In the genomic region with DNA sequence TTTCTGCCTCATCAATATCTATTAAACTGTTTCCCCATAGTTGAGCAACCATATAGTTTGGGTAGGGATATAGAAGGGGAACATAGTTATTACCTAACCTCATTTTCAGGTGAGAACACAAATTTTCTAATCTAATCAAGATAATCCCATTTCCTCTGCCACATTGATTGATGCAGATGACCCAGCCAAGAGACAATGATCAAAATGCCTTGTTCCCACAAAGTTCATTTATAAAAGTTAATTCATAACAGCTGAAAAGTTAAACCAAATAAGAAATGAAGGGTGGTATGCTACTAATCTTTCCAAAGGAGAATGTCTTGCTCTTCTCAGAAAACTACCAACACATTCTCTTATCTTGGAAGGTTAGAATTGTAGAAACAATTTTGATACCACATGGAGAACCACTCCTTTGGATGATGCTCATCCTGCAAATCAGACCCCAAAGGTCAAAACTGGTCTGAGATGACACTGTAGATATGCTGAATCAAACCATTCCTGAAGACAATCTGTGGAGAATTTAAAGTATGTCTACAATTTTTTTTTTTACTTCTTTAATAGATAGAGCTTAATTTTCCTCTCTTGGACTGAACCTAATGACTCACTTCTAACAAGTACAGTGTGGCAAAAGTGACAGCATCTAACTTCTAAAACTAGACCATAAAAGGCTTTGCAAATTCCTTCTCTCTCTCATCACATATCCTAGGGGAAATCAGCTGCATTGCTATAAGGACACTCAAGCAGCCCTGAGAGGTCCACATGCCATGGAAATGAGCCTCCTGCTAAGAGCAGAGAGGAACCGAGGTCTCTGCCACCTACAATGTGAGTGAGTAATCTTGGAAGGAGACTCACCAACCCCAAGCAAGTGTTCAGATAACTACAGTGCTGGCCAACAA, we compare ENCODE assay signal across 15 cellular contexts.
A peak's percentile ranks its signal among the peaks of the same experiment; 100 is the strongest.
DNase-seq lines count a peak whose midpoint lies in the region; ATAC-seq and TF ChIP-seq lines count a peak whose summit lies in the region.
"Had no signal": no experiment of that assay in that cellular context is flagged by ENCODE, and none has a peak within 500 bp of the region (broad histone marks: within the 10 kb centered on the region; RNA-seq: fewer than 3 reads in every experiment).

No MANE protein-coding gene starts in this region.

- H3K27me3 ChIP-seq in BJ (ENCODE audit: control insufficient read depth, insufficient read depth, low read length) (no peaks in the 10 kb centered on the region), PC-9 (ENCODE audit: insufficient read depth, low read depth) (no peaks in the 10 kb centered on the region)

- no peaks in the 10 kb centered on the region for H3K36me3 ChIP-seq in BJ (ENCODE audit: control insufficient read depth, insufficient read depth, low read length)
- no peaks in the 10 kb centered on the region for H3K36me3 ChIP-seq in PC-9 (ENCODE audit: low read depth)

- no peaks in the 10 kb centered on the region for H3K4me1 Mint-ChIP-seq in CD14-positive monocyte
- H3K4me1 Mint-ChIP-seq: neural crest cell had no signal

- H3K4me2 ChIP-seq in PC-9, result peak overlapping the region; percentile 25; the same call in 1 of the 2 replicates

- no peaks in the 10 kb centered on the region for H3K79me2 ChIP-seq in PC-9 (ENCODE audit: low read depth)

- no peak for ATAC-seq in HG03439 (IDR thresholded peaks at IDR 0.05; ENCODE audit: unreplicated experiment)
- ATAC-seq: activated CD4-positive, CD25-positive, alpha-beta regulatory T cell treated with anti-CD3 and anti-CD28 coated beads, Interleukin-2, amount 50 U/mL, for 24 hours had no signal

- no TSS peak for BruUV-seq in PC-9 (replicated peaks; lab: Mats Ljungman, UMichigan)

- no peak overlapping the region for H3K4me3 Mint-ChIP-seq in CD14-positive monocyte
- H3K4me3 Mint-ChIP-seq: activated T-cell treated with anti-CD3 and anti-CD28 coated beads, Interleukin-2, amount 50 U/mL, for 24 hours; neural crest cell had no signal

- CTCF ChIA-PET in BJ (lab: Yijun Ruan, JAX) (no interaction called here), PC-9 (lab: Charles Lee) (no interaction called here)

- DNase-seq in BJ (ENCODE audit: low read depth) (peak; percentile 92), PC-9 (peak; percentile 45 to 83), epithelial cell of esophagus (ENCODE audit: low read depth) (peak; percentile 66), non-pigmented ciliary epithelial cell (ENCODE audit: low read depth) (peak; percentile 96), CD14-positive monocyte (ENCODE audit: low spot score) (no peak), NCI-H1092 (lab: John Stamatoyannopoulos, UW) (no peak)
- no peak for DNase-seq in activated CD8-positive, alpha-beta memory T cell treated with anti-CD3 and anti-CD28 coated beads for 24 hours
- DNase-seq: activated T-cell treated with anti-CD3 and anti-CD28 coated beads, Interleukin-2, amount 50 U/mL, for 24 hours; aorta; COR-L47; GOT3; NCI-H1694 treated with DMSO at 0.1 percent for 48 hours had no signal

- no peaks in the 10 kb centered on the region for H3K9me2 ChIP-seq in PC-9 (ENCODE audit: insufficient read depth)

- H3K27ac ChIP-seq in PC-9, result peak overlapping the region; percentile 77

- POLR2A ChIA-PET in BJ (lab: Charles Lee) (interaction anchor here (0.6 kb wide), 1 partner anchor 112 kb away, joined by 4 read pairs; no protein-coding TSS in a partner anchor), PC-9 (lab: Charles Lee; ENCODE audit: unreplicated experiment) (interaction anchor here (0.6 kb wide), 1 partner anchor 338 kb away, joined by 3 read pairs; no protein-coding TSS in a partner anchor)

- H3K4me3 ChIP-seq in BJ (ENCODE audit: low read depth, low read length) (no peak overlapping the region), PC-9 (no peak overlapping the region), epithelial cell of esophagus (ENCODE audit: low read length) (no peak overlapping the region)

- no peak for TF ChIP-seq CTCF in BJ (IDR thresholded peaks at IDR 0.05; ENCODE audit: insufficient read depth, low read depth, low read length)
- TF ChIP-seq CTCF in PC-9 (conservative IDR thresholded peaks at IDR 0.05), result no peak
- no peak for TF ChIP-seq CTCF in epithelial cell of esophagus (IDR thresholded peaks at IDR 0.05; ENCODE audit: insufficient read depth, low read depth, low read length, missing control alignments)
- no peak for TF ChIP-seq CTCF in CD14-positive monocyte (IDR thresholded peaks at IDR 0.05)

- H3F3A ChIP-seq in PC-9 (ENCODE audit: insufficient read depth, low read depth), result peaks cover 42% of the 10 kb centered on the region

- no peaks in the 10 kb centered on the region for H3K36me3 Mint-ChIP-seq in CD14-positive monocyte

- H3K9me3 Mint-ChIP-seq in CD14-positive monocyte, result peaks cover 0 to 10% (median 0%) of the 10 kb centered on the region in 7 donors

- no peak overlapping the region for H2AFZ ChIP-seq in PC-9

- H4K20me1 ChIP-seq in PC-9 (ENCODE audit: insufficient read depth), result no peaks in the 10 kb centered on the region

- H3K4me1 ChIP-seq in PC-9 (replicated peaks; ENCODE audit: insufficient read depth), result peaks cover 67% of the 10 kb centered on the region

- H3K27me3 Mint-ChIP-seq in CD14-positive monocyte (ENCODE audit: low read depth in 3 of 3), result no peaks in the 10 kb centered on the region
- H3K27me3 Mint-ChIP-seq: activated T-cell treated with anti-CD3 and anti-CD28 coated beads, Interleukin-2, amount 50 U/mL, for 24 hours had no signal

- peaks cover 15% of the 10 kb centered on the region for H3K9me3 ChIP-seq in PC-9 (ENCODE audit: insufficient read depth, low read depth)

- H3K27ac Mint-ChIP-seq in CD14-positive monocyte, result no peak overlapping the region
- H3K27ac Mint-ChIP-seq: activated T-cell treated with anti-CD3 and anti-CD28 coated beads, Interleukin-2, amount 50 U/mL, for 24 hours had no signal

- intact Hi-C loops in PC-9 (cut with micrococcal nuclease; ENCODE audit: unreplicated experiment), result loop anchor here (10.0 kb wide), 1 partner anchor 50 kb away; no protein-coding TSS in a partner anchor
- intact Hi-C loops in CD14-positive monocyte (cut with micrococcal nuclease), result no loop called here

Comparison
In these comparisons a context has a peak if more than half of its experiments do, and no peak if none do; other contexts are left out.
1. DNase-seq: peak in BJ (single experiment), PC-9 (2 of 2), epithelial cell of esophagus (single experiment) and non-pigmented ciliary epithelial cell (single experiment); none in CD14-positive monocyte (single experiment), activated CD8-positive, alpha-beta memory T cell treated with anti-CD3 and anti-CD28 coated beads for 24 hours (single experiment) and NCI-H1092 (single experiment).